In genomic region chr1:56578664-56578962, GRCh38 we compare ENCODE assay signal across 8 cellular contexts. TPM values are rescaled to one million over a fixed set of nuclear protein-coding genes. Genes with fewer than 3 reads are reported as not detected.
DNase-seq lines count a peak whose midpoint lies in the region; ATAC-seq and TF ChIP-seq lines count a peak whose summit lies in the region.

No MANE protein-coding gene starts in this region.

- peak overlapping the region; percentile 38 for H3K4ac ChIP-seq in mesendoderm (ENCODE audit: low read depth, low read length)

- H4K8ac ChIP-seq in mesendoderm (ENCODE audit: low read depth, low read length): no peak overlapping the region

- H3K9me3 Mint-ChIP-seq in chondrocyte (ENCODE audit: low read depth): no peaks in the 10 kb centered on the region

- peak overlapping the region; percentile 87 for H3K56ac ChIP-seq in mesendoderm (ENCODE audit: low read length)

- H3K36me3 Mint-ChIP-seq in chondrocyte (ENCODE audit: low read depth): no peaks in the 10 kb centered on the region

- H3K36me3 ChIP-seq in mesendoderm (ENCODE audit: control insufficient read depth, insufficient read depth, low read length) (no peaks in the 10 kb centered on the region), vagina (no peaks in the 10 kb centered on the region)

- TF ChIP-seq CTCF in chondrocyte (IDR thresholded peaks at IDR 0.05) (no peak), vagina (IDR thresholded peaks at IDR 0.05) (no peak)

- H2BK15ac ChIP-seq in mesendoderm (replicated peaks; ENCODE audit: low read depth): no peak overlapping the region

- peaks cover 41% of the 10 kb centered on the region for H3K4me1 Mint-ChIP-seq in chondrocyte (ENCODE audit: low read depth)

- H3K9me3 ChIP-seq in vagina: no peaks in the 10 kb centered on the region

- H3K4me2 ChIP-seq in mesendoderm (ENCODE audit: low read length): peak overlapping the region; percentile 81

- no peak overlapping the region for H2BK120ac ChIP-seq in mesendoderm (ENCODE audit: low read depth, low read length)

- H3K79me2 ChIP-seq in mesendoderm (ENCODE audit: control insufficient read depth, insufficient read depth, low read length): peaks cover 23% of the 10 kb centered on the region

- peak overlapping the region; percentile 74 for H3K4me3 ChIP-seq in mesendoderm (ENCODE audit: low read length)
- H3K4me3 ChIP-seq in vagina: peak overlapping the region; percentile 79 to 90

- TF ChIP-seq POLR2A in vagina (IDR thresholded peaks at IDR 0.05): no peak

- intact Hi-C loops in vagina (cut with DNase I): loop anchor here (2.0 to 10.0 kb wide), 3 partner anchors 124 to 1200 kb away; no protein-coding TSS in a partner anchor

- H3K4me3 Mint-ChIP-seq in chondrocyte (ENCODE audit: unreplicated experiment): peak overlapping the region; percentile 97

- H4K5ac ChIP-seq in mesendoderm (ENCODE audit: low read length): no peak overlapping the region

- no peak overlapping the region for H2AK5ac ChIP-seq in mesendoderm (ENCODE audit: low read length)

- H3K27me3 ChIP-seq in mesendoderm (ENCODE audit: insufficient read depth, low read length, poor library complexity): no peaks in the 10 kb centered on the region
- no peaks in the 10 kb centered on the region for H3K27me3 ChIP-seq in vagina

- H3K23ac ChIP-seq in mesendoderm (ENCODE audit: low read length): peak overlapping the region; percentile 91

- peak overlapping the region; percentile 90 for H3K27ac Mint-ChIP-seq in chondrocyte (ENCODE audit: unreplicated experiment)

- H3K9ac ChIP-seq in mesendoderm (ENCODE audit: low read length): peak overlapping the region; percentile 82

- peak overlapping the region; percentile 75 for H3K18ac ChIP-seq in mesendoderm (ENCODE audit: low read length)

- no peak for ATAC-seq in HG03159 (IDR thresholded peaks at IDR 0.05; ENCODE audit: unreplicated experiment)

- no peaks in the 10 kb centered on the region for H3K4me1 ChIP-seq in mesendoderm (ENCODE audit: control insufficient read depth, low read depth, low read length)
- H3K4me1 ChIP-seq in vagina: peaks cover 20% of the 10 kb centered on the region

- peak; percentile 87 for DNase-seq in COLO668 (lab: John Stamatoyannopoulos, UW; ENCODE audit: unreplicated experiment)
- peak; percentile 22 for DNase-seq in HuH-7 (ENCODE audit: low spot score)
- DNase-seq in chondrocyte (ENCODE audit: low spot score): no peak
- DNase-seq in mesendoderm: no peak
- no peak for DNase-seq in vagina (ENCODE audit: extremely low spot score in 2 of 2)
- no peak for DNase-seq in superior temporal gyrus (ENCODE audit: extremely low spot score)
- DNase-seq in mesenteric fat pad (ENCODE audit: low spot score): no peak

- WGBS in mesendoderm (ENCODE audit: extremely low coverage, insufficient coverage, low lambda C conversion rate): no CpG with 5 or more reads among the region's 33 CpGs

- peaks cover 4% of the 10 kb centered on the region for H3K79me1 ChIP-seq in mesendoderm (ENCODE audit: low read length)

- H2BK5ac ChIP-seq in mesendoderm (ENCODE audit: low read length): no peak overlapping the region

- no peaks in the 10 kb centered on the region for H3K27me3 Mint-ChIP-seq in chondrocyte (ENCODE audit: low read depth)

- H3K27ac ChIP-seq in mesendoderm (ENCODE audit: low read depth, low read length): peak overlapping the region; percentile 65
- peak overlapping the region; percentile 97 for H3K27ac ChIP-seq in vagina

RNA-seq across cellular contexts. Expression of gene PLPP3, which starts 0.8 kb away (rescaled TPM):
- total RNA-seq in chondrocyte (20.2 to 20.5 TPM (median 20.4 TPM) in 3 replicates), vagina (236 TPM), mesenteric fat pad (112 TPM)
- polyA plus RNA-seq in mesendoderm (2013, experiment 1 of 2): 8.7 TPM
- polyA plus RNA-seq in mesendoderm (2013, experiment 2 of 2): 9.3 TPM

Comparison
In these comparisons a context has a peak if more than half of its experiments do, and no peak if none do; other contexts are left out.
1. DNase-seq: peak in COLO668 (single experiment) and HuH-7 (single experiment); none in chondrocyte (single experiment), mesendoderm (single experiment), vagina (0 of 2), superior temporal gyrus (single experiment) and mesenteric fat pad (single experiment).